In the genomic region with DNA sequence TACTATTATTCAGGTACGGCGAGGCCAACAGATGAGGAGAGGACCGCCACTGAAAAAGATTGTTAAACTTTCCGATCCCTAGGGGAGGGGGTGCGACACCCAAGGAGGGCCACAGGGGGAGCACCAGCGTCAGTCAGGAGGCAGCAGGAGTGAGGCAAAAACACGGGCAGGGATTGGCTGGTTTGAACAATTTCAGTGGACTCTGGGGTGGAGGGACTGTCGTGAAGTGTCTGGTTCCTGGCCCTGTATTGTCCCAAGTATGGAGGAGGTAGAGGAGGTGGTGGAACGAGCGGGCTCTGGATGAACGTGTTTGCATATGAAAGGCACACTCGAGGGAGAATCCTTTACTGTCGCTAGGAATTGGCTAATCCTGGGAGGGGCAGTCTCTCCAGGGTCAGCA, we compare ENCODE assay signal across 1 cellular context.
TF ChIP-seq lines count a peak whose summit lies in the region.

No MANE protein-coding gene starts in this region.

TF ChIP-seq in SK-N-SH treated with all-trans-retinoic acid at 6 μM for 48 hours, 23 proteins besides CTCF, POLR2A, EP300 and RAD21 (continued from another document):
- TF ChIP-seq, protein P1, sequence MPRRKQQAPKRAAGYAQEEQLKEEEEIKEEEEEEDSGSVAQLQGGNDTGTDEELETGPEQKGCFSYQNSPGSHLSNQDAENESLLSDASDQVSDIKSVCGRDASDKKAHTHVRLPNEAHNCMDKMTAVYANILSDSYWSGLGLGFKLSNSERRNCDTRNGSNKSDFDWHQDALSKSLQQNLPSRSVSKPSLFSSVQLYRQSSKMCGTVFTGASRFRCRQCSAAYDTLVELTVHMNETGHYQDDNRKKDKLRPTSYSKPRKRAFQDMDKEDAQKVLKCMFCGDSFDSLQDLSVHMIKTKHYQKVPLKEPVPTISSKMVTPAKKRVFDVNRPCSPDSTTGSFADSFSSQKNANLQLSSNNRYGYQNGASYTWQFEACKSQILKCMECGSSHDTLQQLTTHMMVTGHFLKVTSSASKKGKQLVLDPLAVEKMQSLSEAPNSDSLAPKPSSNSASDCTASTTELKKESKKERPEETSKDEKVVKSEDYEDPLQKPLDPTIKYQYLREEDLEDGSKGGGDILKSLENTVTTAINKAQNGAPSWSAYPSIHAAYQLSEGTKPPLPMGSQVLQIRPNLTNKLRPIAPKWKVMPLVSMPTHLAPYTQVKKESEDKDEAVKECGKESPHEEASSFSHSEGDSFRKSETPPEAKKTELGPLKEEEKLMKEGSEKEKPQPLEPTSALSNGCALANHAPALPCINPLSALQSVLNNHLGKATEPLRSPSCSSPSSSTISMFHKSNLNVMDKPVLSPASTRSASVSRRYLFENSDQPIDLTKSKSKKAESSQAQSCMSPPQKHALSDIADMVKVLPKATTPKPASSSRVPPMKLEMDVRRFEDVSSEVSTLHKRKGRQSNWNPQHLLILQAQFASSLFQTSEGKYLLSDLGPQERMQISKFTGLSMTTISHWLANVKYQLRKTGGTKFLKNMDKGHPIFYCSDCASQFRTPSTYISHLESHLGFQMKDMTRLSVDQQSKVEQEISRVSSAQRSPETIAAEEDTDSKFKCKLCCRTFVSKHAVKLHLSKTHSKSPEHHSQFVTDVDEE (CRISPR knock-in tag; IDR thresholded peaks at IDR 0.05) = no peak
TF ChIP-seq in SK-N-SH treated with all-trans-retinoic acid at 6 μM for 48 hours: peak in this region for 0.
